ENCODE assay signal across 1 cellular context in genomic region chr17:68937890-68938514, GRCh38.
TF ChIP-seq lines count a peak whose summit lies in the region.

No MANE protein-coding gene starts in this region.

TF ChIP-seq in HepG2, 621 proteins besides CTCF, POLR2A, EP300 and RAD21 (continued from another document and continues in another):
- TF ChIP-seq KAT7 (CRISPR knock-in tag; IDR thresholded peaks at IDR 0.05; ENCODE audit: borderline replicate concordance) (peak; percentile 74; the same call in 1 of the 2 replicates), TEAD3 (CRISPR knock-in tag; optimal IDR thresholded peaks at IDR 0.05; ENCODE audit: borderline replicate concordance) (peak; percentile 72), SALL1 (CRISPR knock-in tag; IDR thresholded peaks at IDR 0.05) (peak; percentile 59; the same call in 1 of the 2 replicates), ZNF614 (CRISPR knock-in tag; IDR thresholded peaks at IDR 0.05; ENCODE audit: borderline replicate concordance) (peak; percentile 64; the same call in 1 of the 2 replicates), TGIF2 (CRISPR knock-in tag; IDR thresholded peaks at IDR 0.05) (0 out of 2 replicates have a peak, but pooled peaks have one; percentile 28), PRDM4 (CRISPR knock-in tag; IDR thresholded peaks at IDR 0.05; ENCODE audit: borderline replicate concordance) (no peak), ZNF577 (CRISPR knock-in tag; IDR thresholded peaks at IDR 0.05; ENCODE audit: borderline replicate concordance, low read depth) (no peak), MAZ (IDR thresholded peaks at IDR 0.05; ENCODE audit: borderline replicate concordance, low read depth, low read length) (no peak), MAZ (CRISPR knock-in tag; IDR thresholded peaks at IDR 0.05; ENCODE audit: low read depth) (0 out of 2 replicates have a peak, but pooled peaks have one; percentile 31), HNF4G (IDR thresholded peaks at IDR 0.05; ENCODE audit: borderline replicate concordance, low read depth, low read length) (peak; percentile 80), HNF4G (CRISPR knock-in tag; IDR thresholded peaks at IDR 0.05; ENCODE audit: borderline replicate concordance, low read depth) (no peak), ZNF264 (CRISPR knock-in tag; IDR thresholded peaks at IDR 0.05) (peak; percentile 84; the same call in 1 of the 2 replicates), ZNF713 (CRISPR knock-in tag; IDR thresholded peaks at IDR 0.05) (no peak), ISL2 (CRISPR knock-in tag; IDR thresholded peaks at IDR 0.05) (peak; percentile 59; the same call in 1 of the 2 replicates), PBX3 (CRISPR knock-in tag; IDR thresholded peaks at IDR 0.05; ENCODE audit: borderline replicate concordance) (no peak), MZF1 (CRISPR knock-in tag; IDR thresholded peaks at IDR 0.05; ENCODE audit: borderline replicate concordance) (no peak), ZBTB26 (CRISPR knock-in tag; IDR thresholded peaks at IDR 0.05; ENCODE audit: borderline replicate concordance) (no peak), ZNF556 (CRISPR knock-in tag; IDR thresholded peaks at IDR 0.05; ENCODE audit: borderline replicate concordance) (peak; percentile 23; the same call in 1 of the 2 replicates), ZNF557 (CRISPR knock-in tag; IDR thresholded peaks at IDR 0.05) (peak; percentile 66; the same call in 1 of the 2 replicates), JUND (CRISPR knock-in tag; IDR thresholded peaks at IDR 0.05) (0 out of 2 replicates have a peak, but pooled peaks have one; percentile 23), RCOR2 (CRISPR knock-in tag; IDR thresholded peaks at IDR 0.05) (peak; percentile 67), MIXL1 (CRISPR knock-in tag; IDR thresholded peaks at IDR 0.05) (peak; percentile 91)
- TF ChIP-seq, protein P1, sequence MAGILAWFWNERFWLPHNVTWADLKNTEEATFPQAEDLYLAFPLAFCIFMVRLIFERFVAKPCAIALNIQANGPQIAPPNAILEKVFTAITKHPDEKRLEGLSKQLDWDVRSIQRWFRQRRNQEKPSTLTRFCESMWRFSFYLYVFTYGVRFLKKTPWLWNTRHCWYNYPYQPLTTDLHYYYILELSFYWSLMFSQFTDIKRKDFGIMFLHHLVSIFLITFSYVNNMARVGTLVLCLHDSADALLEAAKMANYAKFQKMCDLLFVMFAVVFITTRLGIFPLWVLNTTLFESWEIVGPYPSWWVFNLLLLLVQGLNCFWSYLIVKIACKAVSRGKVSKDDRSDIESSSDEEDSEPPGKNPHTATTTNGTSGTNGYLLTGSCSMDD (CRISPR knock-in tag; IDR thresholded peaks at IDR 0.05): no peak
- TF ChIP-seq, protein P2, sequence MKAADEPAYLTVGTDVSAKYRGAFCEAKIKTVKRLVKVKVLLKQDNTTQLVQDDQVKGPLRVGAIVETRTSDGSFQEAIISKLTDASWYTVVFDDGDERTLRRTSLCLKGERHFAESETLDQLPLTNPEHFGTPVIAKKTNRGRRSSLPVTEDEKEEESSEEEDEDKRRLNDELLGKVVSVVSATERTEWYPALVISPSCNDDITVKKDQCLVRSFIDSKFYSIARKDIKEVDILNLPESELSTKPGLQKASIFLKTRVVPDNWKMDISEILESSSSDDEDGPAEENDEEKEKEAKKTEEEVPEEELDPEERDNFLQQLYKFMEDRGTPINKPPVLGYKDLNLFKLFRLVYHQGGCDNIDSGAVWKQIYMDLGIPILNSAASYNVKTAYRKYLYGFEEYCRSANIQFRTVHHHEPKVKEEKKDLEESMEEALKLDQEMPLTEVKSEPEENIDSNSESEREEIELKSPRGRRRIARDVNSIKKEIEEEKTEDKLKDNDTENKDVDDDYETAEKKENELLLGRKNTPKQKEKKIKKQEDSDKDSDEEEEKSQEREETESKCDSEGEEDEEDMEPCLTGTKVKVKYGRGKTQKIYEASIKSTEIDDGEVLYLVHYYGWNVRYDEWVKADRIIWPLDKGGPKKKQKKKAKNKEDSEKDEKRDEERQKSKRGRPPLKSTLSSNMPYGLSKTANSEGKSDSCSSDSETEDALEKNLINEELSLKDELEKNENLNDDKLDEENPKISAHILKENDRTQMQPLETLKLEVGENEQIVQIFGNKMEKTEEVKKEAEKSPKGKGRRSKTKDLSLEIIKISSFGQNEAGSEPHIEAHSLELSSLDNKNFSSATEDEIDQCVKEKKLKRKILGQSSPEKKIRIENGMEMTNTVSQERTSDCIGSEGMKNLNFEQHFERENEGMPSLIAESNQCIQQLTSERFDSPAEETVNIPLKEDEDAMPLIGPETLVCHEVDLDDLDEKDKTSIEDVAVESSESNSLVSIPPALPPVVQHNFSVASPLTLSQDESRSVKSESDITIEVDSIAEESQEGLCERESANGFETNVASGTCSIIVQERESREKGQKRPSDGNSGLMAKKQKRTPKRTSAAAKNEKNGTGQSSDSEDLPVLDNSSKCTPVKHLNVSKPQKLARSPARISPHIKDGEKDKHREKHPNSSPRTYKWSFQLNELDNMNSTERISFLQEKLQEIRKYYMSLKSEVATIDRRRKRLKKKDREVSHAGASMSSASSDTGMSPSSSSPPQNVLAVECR (CRISPR knock-in tag; IDR thresholded peaks at IDR 0.05; ENCODE audit: borderline replicate concordance): peak; percentile 14; the same call in 1 of the 2 replicates
- TF ChIP-seq, protein P3, sequence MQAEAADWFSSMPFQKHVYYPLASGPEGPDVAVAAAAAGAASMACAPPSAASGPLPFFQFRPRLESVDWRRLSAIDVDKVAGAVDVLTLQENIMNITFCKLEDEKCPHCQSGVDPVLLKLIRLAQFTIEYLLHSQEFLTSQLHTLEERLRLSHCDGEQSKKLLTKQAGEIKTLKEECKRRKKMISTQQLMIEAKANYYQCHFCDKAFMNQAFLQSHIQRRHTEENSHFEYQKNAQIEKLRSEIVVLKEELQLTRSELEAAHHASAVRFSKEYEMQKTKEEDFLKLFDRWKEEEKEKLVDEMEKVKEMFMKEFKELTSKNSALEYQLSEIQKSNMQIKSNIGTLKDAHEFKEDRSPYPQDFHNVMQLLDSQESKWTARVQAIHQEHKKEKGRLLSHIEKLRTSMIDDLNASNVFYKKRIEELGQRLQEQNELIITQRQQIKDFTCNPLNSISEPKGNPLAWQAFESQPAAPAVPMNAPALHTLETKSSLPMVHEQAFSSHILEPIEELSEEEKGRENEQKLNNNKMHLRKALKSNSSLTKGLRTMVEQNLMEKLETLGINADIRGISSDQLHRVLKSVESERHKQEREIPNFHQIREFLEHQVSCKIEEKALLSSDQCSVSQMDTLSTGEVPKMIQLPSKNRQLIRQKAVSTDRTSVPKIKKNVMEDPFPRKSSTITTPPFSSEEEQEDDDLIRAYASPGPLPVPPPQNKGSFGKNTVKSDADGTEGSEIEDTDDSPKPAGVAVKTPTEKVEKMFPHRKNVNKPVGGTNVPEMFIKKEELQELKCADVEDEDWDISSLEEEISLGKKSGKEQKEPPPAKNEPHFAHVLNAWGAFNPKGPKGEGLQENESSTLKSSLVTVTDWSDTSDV (CRISPR knock-in tag; IDR thresholded peaks at IDR 0.05): no peak
- TF ChIP-seq, protein P4, sequence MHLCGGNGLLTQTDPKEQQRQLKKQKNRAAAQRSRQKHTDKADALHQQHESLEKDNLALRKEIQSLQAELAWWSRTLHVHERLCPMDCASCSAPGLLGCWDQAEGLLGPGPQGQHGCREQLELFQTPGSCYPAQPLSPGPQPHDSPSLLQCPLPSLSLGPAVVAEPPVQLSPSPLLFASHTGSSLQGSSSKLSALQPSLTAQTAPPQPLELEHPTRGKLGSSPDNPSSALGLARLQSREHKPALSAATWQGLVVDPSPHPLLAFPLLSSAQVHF (CRISPR knock-in tag; IDR thresholded peaks at IDR 0.05): no peak
- TF ChIP-seq, protein P5, sequence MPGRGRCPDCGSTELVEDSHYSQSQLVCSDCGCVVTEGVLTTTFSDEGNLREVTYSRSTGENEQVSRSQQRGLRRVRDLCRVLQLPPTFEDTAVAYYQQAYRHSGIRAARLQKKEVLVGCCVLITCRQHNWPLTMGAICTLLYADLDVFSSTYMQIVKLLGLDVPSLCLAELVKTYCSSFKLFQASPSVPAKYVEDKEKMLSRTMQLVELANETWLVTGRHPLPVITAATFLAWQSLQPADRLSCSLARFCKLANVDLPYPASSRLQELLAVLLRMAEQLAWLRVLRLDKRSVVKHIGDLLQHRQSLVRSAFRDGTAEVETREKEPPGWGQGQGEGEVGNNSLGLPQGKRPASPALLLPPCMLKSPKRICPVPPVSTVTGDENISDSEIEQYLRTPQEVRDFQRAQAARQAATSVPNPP (CRISPR knock-in tag; IDR thresholded peaks at IDR 0.05): peak; percentile 35; the same call in 1 of the 2 replicates
- TF ChIP-seq, protein P6, sequence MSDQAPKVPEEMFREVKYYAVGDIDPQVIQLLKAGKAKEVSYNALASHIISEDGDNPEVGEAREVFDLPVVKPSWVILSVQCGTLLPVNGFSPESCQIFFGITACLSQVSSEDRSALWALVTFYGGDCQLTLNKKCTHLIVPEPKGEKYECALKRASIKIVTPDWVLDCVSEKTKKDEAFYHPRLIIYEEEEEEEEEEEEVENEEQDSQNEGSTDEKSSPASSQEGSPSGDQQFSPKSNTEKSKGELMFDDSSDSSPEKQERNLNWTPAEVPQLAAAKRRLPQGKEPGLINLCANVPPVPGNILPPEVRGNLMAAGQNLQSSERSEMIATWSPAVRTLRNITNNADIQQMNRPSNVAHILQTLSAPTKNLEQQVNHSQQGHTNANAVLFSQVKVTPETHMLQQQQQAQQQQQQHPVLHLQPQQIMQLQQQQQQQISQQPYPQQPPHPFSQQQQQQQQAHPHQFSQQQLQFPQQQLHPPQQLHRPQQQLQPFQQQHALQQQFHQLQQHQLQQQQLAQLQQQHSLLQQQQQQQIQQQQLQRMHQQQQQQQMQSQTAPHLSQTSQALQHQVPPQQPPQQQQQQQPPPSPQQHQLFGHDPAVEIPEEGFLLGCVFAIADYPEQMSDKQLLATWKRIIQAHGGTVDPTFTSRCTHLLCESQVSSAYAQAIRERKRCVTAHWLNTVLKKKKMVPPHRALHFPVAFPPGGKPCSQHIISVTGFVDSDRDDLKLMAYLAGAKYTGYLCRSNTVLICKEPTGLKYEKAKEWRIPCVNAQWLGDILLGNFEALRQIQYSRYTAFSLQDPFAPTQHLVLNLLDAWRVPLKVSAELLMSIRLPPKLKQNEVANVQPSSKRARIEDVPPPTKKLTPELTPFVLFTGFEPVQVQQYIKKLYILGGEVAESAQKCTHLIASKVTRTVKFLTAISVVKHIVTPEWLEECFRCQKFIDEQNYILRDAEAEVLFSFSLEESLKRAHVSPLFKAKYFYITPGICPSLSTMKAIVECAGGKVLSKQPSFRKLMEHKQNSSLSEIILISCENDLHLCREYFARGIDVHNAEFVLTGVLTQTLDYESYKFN (CRISPR knock-in tag; conservative IDR thresholded peaks at IDR 0.05): peak; percentile 97
